ENCODE assay signal across 26 cellular contexts in the genomic region with DNA sequence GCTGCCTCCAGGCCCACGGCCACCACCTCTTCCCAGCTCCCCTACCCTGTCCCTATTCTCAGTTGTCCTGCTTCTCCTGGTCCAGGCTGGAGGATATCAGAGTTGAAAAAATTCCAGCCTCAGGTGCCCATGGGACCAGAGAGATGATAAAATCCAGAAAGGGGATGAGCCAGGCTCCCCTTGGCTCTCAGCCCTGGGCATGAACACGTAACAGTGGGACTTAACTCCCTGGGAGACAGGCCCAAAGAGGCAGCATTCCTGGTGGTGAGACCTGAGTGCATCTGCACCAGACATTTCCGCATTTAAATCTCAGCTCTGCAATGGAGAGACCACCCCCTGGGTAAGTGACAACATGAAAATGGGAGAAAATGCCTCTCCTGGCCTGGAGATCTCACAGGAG. TPM values are rescaled to one million over a fixed set of nuclear protein-coding genes. Genes with fewer than 3 reads are reported as not detected.
DNase-seq lines count a peak whose midpoint lies in the region; ATAC-seq and TF ChIP-seq lines count a peak whose summit lies in the region.
"Had no signal": no experiment of that assay in that cellular context is flagged by ENCODE, and none has a peak within 500 bp of the region (broad histone marks: within the 10 kb centered on the region; RNA-seq: fewer than 3 reads in every experiment).

No MANE protein-coding gene starts in this region.

- peak overlapping the region; percentile 15 for H3K27ac Mint-ChIP-seq in T-helper 1 cell treated with Interleukin-12 subunit alpha and Interleukin-12 subunit beta and Interleukin-4 antibody, amounts not matched to agents 30 μg/mL and 1 μg/mL, for 36 hours
- H3K27ac Mint-ChIP-seq in mesothelial cell of epicardium: no peak overlapping the region
- peak overlapping the region; percentile 59 for H3K27ac Mint-ChIP-seq in stimulated activated naive B cell treated with anti-CD40 and anti-IgM and Interleukin-4, amounts not matched to agents 10 μg/mL and 1 μg/mL and 100 μg/mL, for 72 hours
- H3K27ac Mint-ChIP-seq: memory B cell had no signal

- H3K4me1 ChIP-seq in right atrium auricular region: peaks cover 0 to 41% of the 10 kb centered on the region in 2 donors

- no peaks in the 10 kb centered on the region for H3K27me3 Mint-ChIP-seq in T-helper 1 cell treated with Interleukin-12 subunit alpha and Interleukin-12 subunit beta and Interleukin-4 antibody, amounts not matched to agents 30 μg/mL and 1 μg/mL, for 36 hours (ENCODE audit: low read depth)
- no peaks in the 10 kb centered on the region for H3K27me3 Mint-ChIP-seq in mesothelial cell of epicardium (ENCODE audit: low read depth)
- no peaks in the 10 kb centered on the region for H3K27me3 Mint-ChIP-seq in stimulated activated naive B cell treated with anti-CD40 and anti-IgM and Interleukin-4, amounts not matched to agents 10 μg/mL and 1 μg/mL and 100 μg/mL, for 72 hours
- H3K27me3 Mint-ChIP-seq: effector memory CD8-positive, alpha-beta T cell; memory B cell had no signal

- no peaks in the 10 kb centered on the region for H3K27me3 ChIP-seq in right atrium auricular region
- H3K27me3 ChIP-seq: SJCRH30, upper lobe of left lung had no signal

- no peak overlapping the region for H3K4me3 Mint-ChIP-seq in T-helper 1 cell treated with Interleukin-12 subunit alpha and Interleukin-12 subunit beta and Interleukin-4 antibody, amounts not matched to agents 30 μg/mL and 1 μg/mL, for 36 hours
- peak overlapping the region; percentile 13 for H3K4me3 Mint-ChIP-seq in mesothelial cell of epicardium
- H3K4me3 Mint-ChIP-seq in stimulated activated naive B cell treated with anti-CD40 and anti-IgM and Interleukin-4, amounts not matched to agents 10 μg/mL and 1 μg/mL and 100 μg/mL, for 72 hours: no peak overlapping the region

- no peaks in the 10 kb centered on the region for H3K9me3 ChIP-seq in SK-N-MC (ENCODE audit: low read depth, low read length)
- H3K9me3 ChIP-seq in right atrium auricular region: no peaks in the 10 kb centered on the region
- H3K9me3 ChIP-seq: SJCRH30, upper lobe of left lung had no signal

- H3K4me3 ChIP-seq in SK-N-MC (no peak overlapping the region), right atrium auricular region (no peak overlapping the region)
- H3K4me3 ChIP-seq: SJCRH30, smooth muscle cell, upper lobe of left lung had no signal

- H3K9ac ChIP-seq in SK-N-MC (ENCODE audit: insufficient read length): no peak overlapping the region

- H3K4me1 Mint-ChIP-seq in T-helper 1 cell treated with Interleukin-12 subunit alpha and Interleukin-12 subunit beta and Interleukin-4 antibody, amounts not matched to agents 30 μg/mL and 1 μg/mL, for 36 hours (ENCODE audit: low read depth): peaks cover 17% of the 10 kb centered on the region
- peaks cover 15% of the 10 kb centered on the region for H3K4me1 Mint-ChIP-seq in mesothelial cell of epicardium
- peaks cover 47 to 74% of the 10 kb centered on the region in 2 donors for H3K4me1 Mint-ChIP-seq in stimulated activated naive B cell treated with anti-CD40 and anti-IgM and Interleukin-4, amounts not matched to agents 10 μg/mL and 1 μg/mL and 100 μg/mL, for 72 hours

- H3K27ac ChIP-seq in SK-N-MC (0 out of 2 replicates have a peak overlapping the region, but pooled peaks have one; percentile 26), right atrium auricular region (no peak overlapping the region)
- H3K27ac ChIP-seq: 22Rv1, SJCRH30, upper lobe of left lung had no signal

- H3K36me3 Mint-ChIP-seq in T-helper 1 cell treated with Interleukin-12 subunit alpha and Interleukin-12 subunit beta and Interleukin-4 antibody, amounts not matched to agents 30 μg/mL and 1 μg/mL, for 36 hours (ENCODE audit: low read depth): no peaks in the 10 kb centered on the region
- no peaks in the 10 kb centered on the region for H3K36me3 Mint-ChIP-seq in mesothelial cell of epicardium
- H3K36me3 Mint-ChIP-seq in stimulated activated naive B cell treated with anti-CD40 and anti-IgM and Interleukin-4, amounts not matched to agents 10 μg/mL and 1 μg/mL and 100 μg/mL, for 72 hours: no peaks in the 10 kb centered on the region
- H3K36me3 Mint-ChIP-seq: activated naive CD4-positive, alpha-beta T cell treated with anti-CD3 and anti-CD28 coated beads, Interleukin-2, amount 50 U/mL, for 72 hours; memory B cell had no signal

- no peak for DNase-seq in T-helper 1 cell
- DNase-seq in SK-N-MC (ENCODE audit: low read depth, low spot score): no peak
- no peak for DNase-seq in mesothelial cell of epicardium (ENCODE audit: low spot score in 2 of 2, unreplicated experiment in 2 of 2)
- no peak for DNase-seq in stimulated activated naive B cell treated with anti-CD40 and anti-IgM and Interleukin-4, amounts not matched to agents 10 μg/mL and 1 μg/mL and 100 μg/mL, for 72 hours
- DNase-seq in H4 (ENCODE audit: low spot score): no peak
- DNase-seq in right atrium auricular region (ENCODE audit: low spot score): no peak
- no peak for DNase-seq in DMS153 (lab: John Stamatoyannopoulos, UW)
- DNase-seq: cerebellar nuclear complex; DMS 273 treated with DMSO at 0.1 percent for 48 hours; effector memory CD8-positive, alpha-beta T cell; GDM1; Kasumi-1; left cardiac atrium; NCI-H1048; NCI-H2029 treated with DMSO at 0.1 percent for 48 hours; SJCRH30; stimulated activated CD4-positive, alpha-beta T cell treated with anti-CD3 and anti-CD28 coated beads, Interleukin-4, amount 100 ng/mL, for 4 hours; T-helper 9 cell; upper lobe of left lung had no signal

- ATAC-seq in stimulated activated naive B cell treated with anti-CD40 and anti-IgM and Interleukin-4, amounts not matched to agents 10 μg/mL and 1 μg/mL and 100 μg/mL, for 72 hours (replicated peaks): no peak
- ATAC-seq: activated naive CD4-positive, alpha-beta T cell treated with anti-CD3 and anti-CD28 coated beads, Interleukin-2, amount 50 U/mL, for 72 hours; effector memory CD8-positive, alpha-beta T cell; left cardiac atrium had no signal

- H3K9me3 Mint-ChIP-seq in T-helper 1 cell treated with Interleukin-12 subunit alpha and Interleukin-12 subunit beta and Interleukin-4 antibody, amounts not matched to agents 30 μg/mL and 1 μg/mL, for 36 hours: no peaks in the 10 kb centered on the region
- H3K9me3 Mint-ChIP-seq in mesothelial cell of epicardium: no peaks in the 10 kb centered on the region
- no peaks in the 10 kb centered on the region for H3K9me3 Mint-ChIP-seq in stimulated activated naive B cell treated with anti-CD40 and anti-IgM and Interleukin-4, amounts not matched to agents 10 μg/mL and 1 μg/mL and 100 μg/mL, for 72 hours
- H3K9me3 Mint-ChIP-seq: activated naive CD4-positive, alpha-beta T cell treated with anti-CD3 and anti-CD28 coated beads, Interleukin-2, amount 50 U/mL, for 72 hours; effector memory CD8-positive, alpha-beta T cell; memory B cell had no signal

- H3K36me3 ChIP-seq in SK-N-MC (ENCODE audit: insufficient read depth, low read length) (no peaks in the 10 kb centered on the region), right atrium auricular region (no peaks in the 10 kb centered on the region)
- H3K36me3 ChIP-seq: SJCRH30, upper lobe of left lung had no signal

- TF ChIP-seq CTCF in mesothelial cell of epicardium (IDR thresholded peaks at IDR 0.05; ENCODE audit: unreplicated experiment) (no peak), right atrium auricular region (IDR thresholded peaks at IDR 0.05) (no peak)

RNA-seq across cellular contexts. Expression of a gene that starts 10.4 kb away (rescaled TPM):
- total RNA-seq in mesothelial cell of epicardium (62.6 to 69.8 TPM (median 69.5 TPM) in 3 replicates), right atrium auricular region (10 to 100 TPM; 78.4 to 79.8 TPM)
- 8.5 and 9.1 TPM in 2 replicates for total RNA-seq in H4 (2014; rRNA removed; shearing (Covaris generic))

RNA-seq across cellular contexts. Expression of a gene that starts 19.7 kb away (rescaled TPM):
- total RNA-seq in mesothelial cell of epicardium (0.36 to 0.51 TPM in 2 of 3 replicates, not detected in the other), right atrium auricular region (10 to 100 TPM in 1 of 2 donors, 1 to 10 TPM in 1; 7.5 to 23.1 TPM)
- total RNA-seq in H4 (2014; rRNA removed; shearing (Covaris generic)): not detected in 2 replicates
- total RNA-seq: fibroblast of lung, HT-29, SJCRH30, smooth muscle cell had no signal

RNA-seq across cellular contexts. Expression of a gene that starts 28.2 kb away (rescaled TPM):
- total RNA-seq in mesothelial cell of epicardium: 88.9 to 97.2 TPM (median 91.7 TPM) in 3 replicates
- 195 and 221 TPM in 2 replicates for total RNA-seq in H4 (2014; rRNA removed; shearing (Covaris generic))
- 100 to 1,000 TPM; 130 to 177 TPM for total RNA-seq in right atrium auricular region

RNA-seq across cellular contexts. Expression of a gene that starts 45.5 kb away (rescaled TPM):
- not detected in 3 replicates for total RNA-seq in mesothelial cell of epicardium
- total RNA-seq in H4 (2014; rRNA removed; shearing (Covaris generic)): not detected in 2 replicates
- total RNA-seq in right atrium auricular region: 1,000 to 10,000 TPM in 1 of 2 donors, 100 to 1,000 TPM in 1; 797 to 1,210 TPM
- total RNA-seq: activated naive CD4-positive, alpha-beta T cell treated with anti-CD3 and anti-CD28 coated beads, Interleukin-2, amount 50 U/mL, for 72 hours; fibroblast of lung; HT-29; SJCRH30; smooth muscle cell had no signal

RNA-seq across cellular contexts. Expression of a gene that starts 50.9 kb away (rescaled TPM):
- total RNA-seq in mesothelial cell of epicardium: 0.27 to 0.31 TPM (median 0.31 TPM) in 3 replicates
- not detected in 2 replicates for total RNA-seq in H4 (2014; rRNA removed; shearing (Covaris generic))
- total RNA-seq in right atrium auricular region: not detected
- total RNA-seq: HT-29, left cardiac atrium, smooth muscle cell had no signal
